In genomic region chr11:17952487-17952886, GRCh38 we compare ENCODE assay signal across 2 cellular contexts.
TF ChIP-seq lines count a peak whose summit lies in the region.

No MANE protein-coding gene starts in this region.

TF ChIP-seq in IMR-90, 13 proteins besides CTCF, POLR2A, EP300 and RAD21 (continued from another document):
- no peak for TF ChIP-seq CHD1 (IDR thresholded peaks at IDR 0.05; ENCODE audit: low read depth, low read length)
- TF ChIP-seq USF2 (IDR thresholded peaks at IDR 0.05; ENCODE audit: low read depth, low read length) = no peak
- no peak for TF ChIP-seq ELK1 (IDR thresholded peaks at IDR 0.05; ENCODE audit: borderline replicate concordance, low read depth, low read length)

TF ChIP-seq in SK-N-SH treated with all-trans-retinoic acid at 6 μM for 48 hours, 23 proteins besides CTCF, POLR2A, EP300 and RAD21 (continued from another document):
- no peak for TF ChIP-seq ARNTL (CRISPR knock-in tag; IDR thresholded peaks at IDR 0.05; ENCODE audit: borderline replicate concordance, low read depth)
- TF ChIP-seq RARB (CRISPR knock-in tag; IDR thresholded peaks at IDR 0.05) = no peak
- no peak for TF ChIP-seq OSR1 (CRISPR knock-in tag; IDR thresholded peaks at IDR 0.05)
- TF ChIP-seq TSHZ2 (CRISPR knock-in tag; IDR thresholded peaks at IDR 0.05) = no peak
TF ChIP-seq in SK-N-SH treated with all-trans-retinoic acid at 6 μM for 48 hours: peak in this region for 0.
